ENCODE assay signal across 18 cellular contexts in the genomic region with DNA sequence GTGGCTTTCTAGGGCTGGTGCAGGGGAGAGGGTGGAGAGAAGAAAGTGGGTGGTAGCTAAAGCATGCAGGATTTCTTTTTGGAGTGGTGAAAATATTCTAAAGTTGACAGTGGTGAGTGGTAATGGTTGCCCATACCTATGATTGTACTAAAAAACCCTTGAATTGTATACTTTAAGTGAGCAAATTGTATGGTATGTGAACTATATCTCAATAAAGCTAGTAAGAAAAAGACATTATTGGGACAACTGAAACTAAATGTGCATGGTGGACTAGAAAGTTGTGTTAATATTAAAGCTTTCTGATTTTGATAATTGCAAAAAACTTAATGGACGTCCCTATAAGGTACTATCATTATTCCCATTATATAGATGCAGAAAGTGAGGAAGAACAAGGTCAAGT. TPM values are rescaled to one million over a fixed set of nuclear protein-coding genes. Genes with fewer than 3 reads are reported as not detected.
DNase-seq lines count a peak whose midpoint lies in the region; ATAC-seq and TF ChIP-seq lines count a peak whose summit lies in the region.
"Had no signal": no experiment of that assay in that cellular context is flagged by ENCODE, and none has a peak within 500 bp of the region (broad histone marks: within the 10 kb centered on the region; RNA-seq: fewer than 3 reads in every experiment).

No MANE protein-coding gene starts in this region.

- H4K8ac ChIP-seq in IMR-90 (ENCODE audit: low read depth in 2 of 2, low read length in 2 of 2) = no peak overlapping the region

- H3K9me3 ChIP-seq in IMR-90 (ENCODE audit: control insufficient read depth, insufficient read depth, low read length) (peaks cover 10% of the 10 kb centered on the region), smooth muscle cell (replicated peaks; ENCODE audit: low read depth) (no peaks in the 10 kb centered on the region)
- H3K9me3 ChIP-seq: BE2C, Caco-2 had no signal

- no peak overlapping the region for H2BK5ac ChIP-seq in IMR-90 (ENCODE audit: low read depth, low read length, poor library complexity, severe bottlenecking)

- TF ChIP-seq RAD21 in IMR-90 (IDR thresholded peaks at IDR 0.05; ENCODE audit: low read length) = no peak

- H2AK9ac ChIP-seq in IMR-90 (replicated peaks; ENCODE audit: low read depth, low read length, poor library complexity) = no peak overlapping the region

- peaks cover 3% of the 10 kb centered on the region for H3K36me3 Mint-ChIP-seq in activated T-helper 2 cell treated with anti-CD3 and anti-CD28 coated beads, Interferon-gamma antibody, Interleukin-2, Interleukin-4, amounts not matched to agents 10 μg/mL and 5 μg/mL and 100 μg/mL, durations not matched to agents 14 hours and 24 hours and 36 hours (ENCODE audit: low read depth)
- H3K36me3 Mint-ChIP-seq: CD8-positive, alpha-beta T cell had no signal

- H3K36me3 ChIP-seq in IMR-90 (ENCODE audit: control insufficient read depth, insufficient read depth, low read length) = no peaks in the 10 kb centered on the region
- H3K36me3 ChIP-seq in smooth muscle cell (ENCODE audit: low read depth) = no peaks in the 10 kb centered on the region
- H3K36me3 ChIP-seq: BE2C, BLaER1 had no signal

- H2BK120ac ChIP-seq in IMR-90 (ENCODE audit: low read depth, low read length) = no peak overlapping the region

- no peak for DNase-seq in IMR-90
- DNase-seq in activated T-helper 2 cell treated with anti-CD3 and anti-CD28 coated beads, Interferon-gamma antibody, Interleukin-2, Interleukin-4, amounts not matched to agents 10 μg/mL and 5 μg/mL and 100 μg/mL, durations not matched to agents 14 hours and 24 hours and 36 hours (ENCODE audit: low spot score) = no peak
- no peak for DNase-seq in smooth muscle cell (lab: John Stamatoyannopoulos, UW; ENCODE audit: unreplicated experiment)
- DNase-seq in NCI-H1105 treated with DMSO at 0.1 percent for 48 hours (lab: John Stamatoyannopoulos, UW) = no peak
- DNase-seq in nucleus accumbens (lab: John Stamatoyannopoulos, UW) = no peak
- DNase-seq: 8988T; ACHN; BE2C; Caco-2; Calu3; CD4-positive, alpha-beta T cell; CD8-positive, alpha-beta T cell; DMS79 treated with DMSO at 0.1 percent for 48 hours; GF-D8 had no signal

- peaks cover 26% of the 10 kb centered on the region for H3K9me1 ChIP-seq in IMR-90 (ENCODE audit: insufficient read depth, low read length)

- H3K9me3 Mint-ChIP-seq in activated T-helper 2 cell treated with anti-CD3 and anti-CD28 coated beads, Interferon-gamma antibody, Interleukin-2, Interleukin-4, amounts not matched to agents 10 μg/mL and 5 μg/mL and 100 μg/mL, durations not matched to agents 14 hours and 24 hours and 36 hours = peaks cover 14% of the 10 kb centered on the region

- no peak overlapping the region for H4K5ac ChIP-seq in IMR-90 (ENCODE audit: low read depth, low read length)

- H3K56ac ChIP-seq in IMR-90 (ENCODE audit: extremely low read depth, insufficient read depth, low read length) = no peak overlapping the region

- no peak for TF ChIP-seq POLR2A in IMR-90 (IDR thresholded peaks at IDR 0.05; ENCODE audit: low read depth, low read length)

- BruUV-seq in IMR-90 (replicated peaks; lab: Mats Ljungman, UMichigan) = no TSS peak

- H3K4me1 Mint-ChIP-seq in activated T-helper 2 cell treated with anti-CD3 and anti-CD28 coated beads, Interferon-gamma antibody, Interleukin-2, Interleukin-4, amounts not matched to agents 10 μg/mL and 5 μg/mL and 100 μg/mL, durations not matched to agents 14 hours and 24 hours and 36 hours (ENCODE audit: low read depth) = peaks cover 14% of the 10 kb centered on the region

- H3K23ac ChIP-seq in IMR-90 (ENCODE audit: low read depth, low read length) = no peak overlapping the region

- POLR2A ChIA-PET in IMR-90 (lab: Charles Lee; ENCODE audit: unreplicated experiment) = no interaction called here

- no peaks in the 10 kb centered on the region for H4K20me1 ChIP-seq in IMR-90 (ENCODE audit: insufficient read depth, low read length)
- no peaks in the 10 kb centered on the region for H4K20me1 ChIP-seq in smooth muscle cell (ENCODE audit: low read depth)
- H4K20me1 ChIP-seq: BLaER1 had no signal

- H3K9ac ChIP-seq in IMR-90 (ENCODE audit: low read depth, low read length) = no peak overlapping the region
- no peak overlapping the region for H3K9ac ChIP-seq in smooth muscle cell (ENCODE audit: low read depth)
- H3K9ac ChIP-seq: BLaER1 had no signal

- WGBS in IMR-90 (ENCODE audit: extremely low coverage in 2 of 2, insufficient read length in 1 of 2), 2 experiments = no CpG with 5 or more reads among the region's 1 CpG
- 88% methylated on average over 1 of the region's 1 CpG for WGBS in smooth muscle cell (ENCODE audit: low lambda C conversion rate)

- H2AK5ac ChIP-seq in IMR-90 (ENCODE audit: low read depth, low read length) = no peak overlapping the region

- H3K79me2 ChIP-seq in smooth muscle cell (ENCODE audit: low read depth) = no peaks in the 10 kb centered on the region

- peaks cover 7% of the 10 kb centered on the region for H3K27me3 Mint-ChIP-seq in activated T-helper 2 cell treated with anti-CD3 and anti-CD28 coated beads, Interferon-gamma antibody, Interleukin-2, Interleukin-4, amounts not matched to agents 10 μg/mL and 5 μg/mL and 100 μg/mL, durations not matched to agents 14 hours and 24 hours and 36 hours (ENCODE audit: low read depth)
- H3K27me3 Mint-ChIP-seq: CD4-positive, alpha-beta T cell had no signal

- H2AFZ ChIP-seq in IMR-90 (replicated peaks; ENCODE audit: low read length, poor library complexity) = no peak overlapping the region
- H2AFZ ChIP-seq in smooth muscle cell (ENCODE audit: low read depth) = no peak overlapping the region

- ATAC-seq in IMR-90 (ENCODE audit: low read depth) (no peak), HG03565 (IDR thresholded peaks at IDR 0.05; ENCODE audit: unreplicated experiment) (no peak)
- ATAC-seq: CD8-positive, alpha-beta T cell; GM12878 had no signal

- intact Hi-C loops in IMR-90 (cut with micrococcal nuclease) = no loop called here
- intact Hi-C loops in activated T-helper 2 cell treated with anti-CD3 and anti-CD28 coated beads, Interferon-gamma antibody, Interleukin-2, Interleukin-4, amounts not matched to agents 10 μg/mL and 5 μg/mL and 100 μg/mL, durations not matched to agents 14 hours and 24 hours and 36 hours (cut with micrococcal nuclease) = no loop called here

- H3K4ac ChIP-seq in IMR-90 (ENCODE audit: low read depth, low read length) = no peak overlapping the region

- H4K91ac ChIP-seq in IMR-90 (ENCODE audit: insufficient read depth, low read depth, low read length) = no peak overlapping the region

- H3F3A ChIP-seq in smooth muscle cell (ENCODE audit: low read depth) = peaks cover 48% of the 10 kb centered on the region

- in situ Hi-C loops in IMR-90 (cut with MboI; ENCODE audit: low sequenced_read_pairs) = no loop called here

- no peak overlapping the region; the same call in 2 of the 3 replicates for H2BK15ac ChIP-seq in IMR-90 (ENCODE audit: low read depth, low read length)

- peak overlapping the region; percentile 45 for H2BK20ac ChIP-seq in IMR-90 (ENCODE audit: low read depth, low read length)

- dilution Hi-C loops in IMR-90 (cut with HindIII; ENCODE audit: low sequenced_read_pairs, unreplicated experiment) = no loop called here

- H3K27me3 ChIP-seq in IMR-90 (ENCODE audit: control insufficient read depth, insufficient read depth, low read length) = no peaks in the 10 kb centered on the region
- H3K27me3 ChIP-seq in smooth muscle cell (ENCODE audit: low read depth) = no peaks in the 10 kb centered on the region
- H3K27me3 ChIP-seq: BE2C, BLaER1 had no signal

- peak overlapping the region; percentile 0 for H3K27ac Mint-ChIP-seq in activated T-helper 2 cell treated with anti-CD3 and anti-CD28 coated beads, Interferon-gamma antibody, Interleukin-2, Interleukin-4, amounts not matched to agents 10 μg/mL and 5 μg/mL and 100 μg/mL, durations not matched to agents 14 hours and 24 hours and 36 hours
- H3K27ac Mint-ChIP-seq: CD4-positive, alpha-beta T cell; CD8-positive, alpha-beta T cell had no signal

- H3K27ac ChIP-seq in IMR-90 (ENCODE audit: insufficient read depth, low read length) = no peak overlapping the region
- H3K27ac ChIP-seq in smooth muscle cell (ENCODE audit: low read depth) = peak overlapping the region; percentile 99
- H3K27ac ChIP-seq: BLaER1, C4-2B had no signal

- H3K4me2 ChIP-seq in IMR-90 (ENCODE audit: low read depth, low read length) (no peak overlapping the region), smooth muscle cell (no peak overlapping the region)
- H3K4me2 ChIP-seq: BLaER1 had no signal

- no peak overlapping the region for H3K14ac ChIP-seq in IMR-90 (replicated peaks; ENCODE audit: low read depth, low read length)

- H3K4me1 ChIP-seq in IMR-90 (ENCODE audit: control insufficient read depth, insufficient read depth, low read length) (peaks cover 26% of the 10 kb centered on the region), smooth muscle cell (ENCODE audit: low read depth) (peaks cover 4% of the 10 kb centered on the region)
- H3K4me1 ChIP-seq: Caco-2 had no signal

- H3K4me3 ChIP-seq in IMR-90 (ENCODE audit: insufficient read depth, low read depth, low read length) (no peak overlapping the region), smooth muscle cell (no peak overlapping the region)
- H3K4me3 ChIP-seq: BLaER1, GM12878 had no signal

- no peak for TF ChIP-seq CTCF in IMR-90 (conservative IDR thresholded peaks at IDR 0.05; ENCODE audit: low read depth, low read length)
- no peak for TF ChIP-seq CTCF in smooth muscle cell (IDR thresholded peaks at IDR 0.05; ENCODE audit: borderline replicate concordance, insufficient read depth, poor library complexity, severe bottlenecking)

- no peak overlapping the region for H3K18ac ChIP-seq in IMR-90 (ENCODE audit: low read depth, low read length)

- CTCF ChIA-PET in IMR-90 (lab: Yijun Ruan, JAX) = no interaction called here

- H3K79me1 ChIP-seq in IMR-90 (ENCODE audit: low read depth in 1 of 2, low read length in 2 of 2) = peaks cover 8 to 17% of the 10 kb centered on the region in 2 experiments; a peak in 3 of 4 replicates

- H3K4me3 Mint-ChIP-seq in activated T-helper 2 cell treated with anti-CD3 and anti-CD28 coated beads, Interferon-gamma antibody, Interleukin-2, Interleukin-4, amounts not matched to agents 10 μg/mL and 5 μg/mL and 100 μg/mL, durations not matched to agents 14 hours and 24 hours and 36 hours (ENCODE audit: low read depth) = no peak overlapping the region
- H3K4me3 Mint-ChIP-seq: CD4-positive, alpha-beta T cell; CD8-positive, alpha-beta T cell had no signal

TF ChIP-seq in IMR-90, 13 proteins besides CTCF, POLR2A, EP300 and RAD21 (continues in another document):
- no peak for TF ChIP-seq NFE2L2 (IDR thresholded peaks at IDR 0.05; ENCODE audit: low read depth, low read length)
- no peak for TF ChIP-seq CHD1 (IDR thresholded peaks at IDR 0.05; ENCODE audit: low read depth, low read length)
- TF ChIP-seq MXI1 (IDR thresholded peaks at IDR 0.05; ENCODE audit: borderline replicate concordance, low read depth, low read length) = no peak

RNA-seq across cellular contexts. Expression of a gene that starts 50.3 kb away (rescaled TPM):
- total RNA-seq in IMR-90 (2012; rRNA removed) (13.3 and 15.8 TPM in 2 replicates), smooth muscle cell (114 and 142 TPM in 2 replicates)
- polyA plus RNA-seq in IMR-90 (2012; rRNA removed) (17.6 and 17.9 TPM in 2 replicates), smooth muscle cell (134 and 136 TPM in 2 replicates)
- 8.3 and 14.6 TPM in 2 replicates for polyA plus RNA-seq in IMR-90 (2012; cell fraction: cytosol; rRNA removed)
- polyA plus RNA-seq in IMR-90 (2012; cell fraction: nucleus; rRNA removed; ENCODE audit: low replicate concordance) = 22.6 and 22.9 TPM in 2 replicates
- 21.1 and 22.4 TPM in 2 replicates for total RNA-seq in activated T-helper 2 cell treated with anti-CD3 and anti-CD28 coated beads, Interferon-gamma antibody, Interleukin-2, Interleukin-4, amounts not matched to agents 10 μg/mL and 5 μg/mL and 100 μg/mL, durations not matched to agents 14 hours and 24 hours and 36 hours
